ENCODE assay signal across 1 cellular context in genomic region chr19:34173145-34173956, GRCh38.
TF ChIP-seq lines count a peak whose summit lies in the region.

No MANE protein-coding gene starts in this region.

TF ChIP-seq in HEK293, 187 proteins besides CTCF, POLR2A, EP300 and RAD21 (continued from another document):
- TF ChIP-seq ZNF280C (tag by site-specific recombination; IDR thresholded peaks at IDR 0.05) (no peak), ZNF214 (tag by site-specific recombination; IDR thresholded peaks at IDR 0.05; ENCODE audit: borderline replicate concordance) (no peak), ZNF184 (tag by site-specific recombination; IDR thresholded peaks at IDR 0.05) (no peak), BCL6B (tag by site-specific recombination; IDR thresholded peaks at IDR 0.05) (no peak), ZEB2 (tag by site-specific recombination; IDR thresholded peaks at IDR 0.05) (peak; percentile 72), MYNN (tag by site-specific recombination; IDR thresholded peaks at IDR 0.05; ENCODE audit: borderline replicate concordance) (no peak), ZNF148 (tag by site-specific recombination; IDR thresholded peaks at IDR 0.05; ENCODE audit: borderline replicate concordance) (no peak), TCF7L2 (IDR thresholded peaks at IDR 0.05; ENCODE audit: borderline replicate concordance, low read depth, low read length) (no peak), REPIN1 (tag by site-specific recombination; IDR thresholded peaks at IDR 0.05; ENCODE audit: low read depth) (no peak), GLIS2 (tag by site-specific recombination; IDR thresholded peaks at IDR 0.05) (no peak), ZNF600 (tag by site-specific recombination; IDR thresholded peaks at IDR 0.05) (no peak), KLF7 (tag by site-specific recombination; IDR thresholded peaks at IDR 0.05; ENCODE audit: borderline replicate concordance) (0 out of 2 replicates have a peak, but pooled peaks have one; percentile 13), HIC1 (tag by site-specific recombination; IDR thresholded peaks at IDR 0.05) (peak; percentile 73), IKZF3 (tag by site-specific recombination; IDR thresholded peaks at IDR 0.05) (peak; percentile 94), ZNF362 (tag by site-specific recombination; IDR thresholded peaks at IDR 0.05) (no peak)
TF ChIP-seq in HEK293: peak in this region for 27.
